Comparison of ENCODE assay signal across 30 cellular contexts in the genomic region with DNA sequence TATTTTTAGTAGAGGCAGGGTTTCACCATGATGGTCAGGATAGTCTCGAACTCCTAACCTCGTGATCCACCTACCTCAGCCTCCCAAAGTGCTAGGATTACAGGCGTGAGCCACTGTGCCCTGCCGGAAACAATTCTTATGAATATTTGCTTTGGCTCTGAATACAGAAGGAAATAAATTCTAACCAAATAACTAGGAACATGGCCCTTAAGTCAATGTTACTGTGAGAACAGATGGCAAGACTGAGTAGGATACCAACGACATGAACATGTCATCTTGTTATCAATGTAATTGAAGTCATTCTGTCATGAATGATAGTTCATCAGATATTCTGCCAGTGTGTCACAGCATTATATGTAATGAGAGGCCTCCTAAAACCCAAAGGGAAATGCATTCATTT.
"Had no signal": no experiment of that assay in that cellular context is flagged by ENCODE, and none has a peak within 500 bp of the region (broad histone marks: within the 10 kb centered on the region; RNA-seq: fewer than 3 reads in every experiment).

No MANE protein-coding gene starts in this region.

- H3K36me3 Mint-ChIP-seq: natural killer cell treated with Interleukin-12 subunit alpha and Interleukin-12 subunit beta and Interleukin-15 and Interleukin-18, amount 100 ng/mL, for 72 hours; neural progenitor cell; stimulated activated effector memory CD8-positive, alpha-beta T cell treated with anti-CD3 and anti-CD28 coated beads, Interleukin-12 subunit alpha, Interleukin-12 subunit beta, amount 100 ng/mL, for 72 hours; stimulated activated naive B cell treated with anti-CD40 and anti-IgM and Interleukin-4, amounts not matched to agents 10 μg/mL and 1 μg/mL and 100 μg/mL, for 72 hours; type B pancreatic cell had no signal

- H3K4me3 ChIP-seq: neural progenitor cell, ovary, psoas muscle, right lobe of liver, sigmoid colon, suprapubic skin, testis, tibial artery, transverse colon, upper lobe of right lung, uterus had no signal

- H2AFZ ChIP-seq: neural progenitor cell, parathyroid adenoma had no signal

- H3K27me3 ChIP-seq: neural progenitor cell, ovary, right lobe of liver, sigmoid colon, testis, tibial artery, transverse colon, upper lobe of right lung, uterus had no signal

- H3K79me2 ChIP-seq: parathyroid adenoma had no signal

- H3K4me1 Mint-ChIP-seq: naive thymus-derived CD8-positive, alpha-beta T cell; stimulated activated effector memory CD8-positive, alpha-beta T cell treated with anti-CD3 and anti-CD28 coated beads, Interleukin-12 subunit alpha, Interleukin-12 subunit beta, amount 100 ng/mL, for 72 hours; stimulated activated naive B cell treated with anti-CD40 and anti-IgM and Interleukin-4, amounts not matched to agents 10 μg/mL and 1 μg/mL and 100 μg/mL, for 72 hours had no signal

- DNase-seq: naive thymus-derived CD8-positive, alpha-beta T cell; nephron progenitor cell; occipital lobe; ovary; posterior cingulate gyrus; psoas muscle; right cardiac atrium; right lobe of liver; sigmoid colon; small intestine; stimulated activated CD4-positive, alpha-beta T cell treated with anti-CD3 and anti-CD28 coated beads, Interleukin-15, amount 100 ng/mL, for 24 hours; stimulated activated CD4-positive, alpha-beta T cell treated with anti-CD3 and anti-CD28 coated beads, Interleukin-2, amount 100 ng/mL, for 24 hours; stimulated activated CD4-positive, alpha-beta T cell treated with anti-CD3 and anti-CD28 coated beads, Interleukin-2, amount 100 ng/mL, for 48 hours; stimulated activated CD4-positive, alpha-beta T cell treated with anti-CD3 and anti-CD28 coated beads, Interleukin-4, amount 100 ng/mL, for 24 hours; stimulated activated naive B cell treated with anti-CD40 and anti-IgM and Interleukin-4, amounts not matched to agents 10 μg/mL and 1 μg/mL and 100 μg/mL, for 72 hours; stimulated activated naive CD4-positive, alpha-beta T cell treated with Interleukin-2 at 50 U/mL for 16 hours; substantia nigra; testis; tibial artery; transverse colon; upper lobe of right lung; uterus had no signal

- H3K9me3 ChIP-seq: ovary, right lobe of liver, sigmoid colon, suprapubic skin, testis, transverse colon, upper lobe of right lung, uterus had no signal

- H3K4me2 ChIP-seq: neural progenitor cell had no signal

- ATAC-seq: naive thymus-derived CD8-positive, alpha-beta T cell; natural killer cell treated with Interleukin-12 subunit alpha and Interleukin-12 subunit beta and Interleukin-15 and Interleukin-18, amount 100 ng/mL, for 72 hours; psoas muscle; right cardiac atrium; right lobe of liver; stimulated activated effector memory CD8-positive, alpha-beta T cell treated with anti-CD3 and anti-CD28 coated beads, Interleukin-12 subunit alpha, Interleukin-12 subunit beta, amount 100 ng/mL, for 72 hours; stimulated activated naive B cell treated with anti-CD40 and anti-IgM and Interleukin-4, amounts not matched to agents 10 μg/mL and 1 μg/mL and 100 μg/mL, for 72 hours; upper lobe of right lung had no signal

- H3K27me3 Mint-ChIP-seq: progenitor cell of endocrine pancreas; stimulated activated naive B cell treated with anti-CD40 and anti-IgM and Interleukin-4, amounts not matched to agents 10 μg/mL and 1 μg/mL and 100 μg/mL, for 72 hours; type B pancreatic cell had no signal

- H3K27ac Mint-ChIP-seq: naive thymus-derived CD8-positive, alpha-beta T cell; natural killer cell treated with Interleukin-12 subunit alpha and Interleukin-12 subunit beta and Interleukin-15 and Interleukin-18, amount 100 ng/mL, for 72 hours; nephron progenitor cell; neural progenitor cell; progenitor cell of endocrine pancreas; stimulated activated effector memory CD8-positive, alpha-beta T cell treated with anti-CD3 and anti-CD28 coated beads, Interleukin-12 subunit alpha, Interleukin-12 subunit beta, amount 100 ng/mL, for 72 hours; stimulated activated naive B cell treated with anti-CD40 and anti-IgM and Interleukin-4, amounts not matched to agents 10 μg/mL and 1 μg/mL and 100 μg/mL, for 72 hours; stimulated activated naive CD8-positive, alpha-beta T cell treated with anti-CD3 and anti-CD28 coated beads, Interleukin-15, Interleukin-2, amounts not matched to agents 100 ng/mL and 50 ng/mL, for 24 hours; type B pancreatic cell had no signal

- H3K4me3 Mint-ChIP-seq: naive thymus-derived CD8-positive, alpha-beta T cell; natural killer cell treated with Interleukin-12 subunit alpha and Interleukin-12 subunit beta and Interleukin-15 and Interleukin-18, amount 100 ng/mL, for 72 hours; nephron progenitor cell; neural progenitor cell; stimulated activated effector memory CD8-positive, alpha-beta T cell treated with anti-CD3 and anti-CD28 coated beads, Interleukin-12 subunit alpha, Interleukin-12 subunit beta, amount 100 ng/mL, for 72 hours; stimulated activated naive B cell treated with anti-CD40 and anti-IgM and Interleukin-4, amounts not matched to agents 10 μg/mL and 1 μg/mL and 100 μg/mL, for 72 hours; stimulated activated naive CD8-positive, alpha-beta T cell treated with anti-CD3 and anti-CD28 coated beads, Interleukin-15, Interleukin-2, amounts not matched to agents 100 ng/mL and 50 ng/mL, for 24 hours; type B pancreatic cell had no signal

- H3K9ac ChIP-seq: neural progenitor cell, parathyroid adenoma had no signal

- H3K9me3 Mint-ChIP-seq: neural progenitor cell; stimulated activated effector memory CD8-positive, alpha-beta T cell treated with anti-CD3 and anti-CD28 coated beads, Interleukin-12 subunit alpha, Interleukin-12 subunit beta, amount 100 ng/mL, for 72 hours; stimulated activated naive B cell treated with anti-CD40 and anti-IgM and Interleukin-4, amounts not matched to agents 10 μg/mL and 1 μg/mL and 100 μg/mL, for 72 hours; type B pancreatic cell had no signal

- H3K27ac ChIP-seq: ovary, parathyroid adenoma, psoas muscle, right lobe of liver, sigmoid colon, suprapubic skin, testis, tibial artery, transverse colon, upper lobe of right lung, uterus had no signal

- H3K36me3 ChIP-seq: neural progenitor cell, ovary, right lobe of liver, sigmoid colon, suprapubic skin, tibial artery, transverse colon, upper lobe of right lung, uterus had no signal
